In genomic region chr2:132274000-132274399, GRCh38 we compare ENCODE assay signal across 29 cellular contexts.
"Had no signal": no experiment of that assay in that cellular context is flagged by ENCODE, and none has a peak within 500 bp of the region (broad histone marks: within the 10 kb centered on the region; RNA-seq: fewer than 3 reads in every experiment).

No MANE protein-coding gene starts in this region.

- H3K27me3 ChIP-seq: ascending aorta, breast epithelium, cardiac muscle cell, colonic mucosa had no signal

- H3K9me3 ChIP-seq: ascending aorta, breast epithelium, colonic mucosa had no signal

- ATAC-seq: activated naive CD4-positive, alpha-beta T cell treated with anti-CD3 and anti-CD28 coated beads, Interleukin-2, amount 50 U/mL, for 72 hours; activated T-cell treated with anti-CD3 and anti-CD28 coated beads, Interleukin-2, amount 50 U/mL, for 72 hours had no signal

- H3K4me1 ChIP-seq: ascending aorta, breast epithelium, colonic mucosa had no signal

- DNase-seq: activated CD4-positive, alpha-beta memory T cell treated with anti-CD3 and anti-CD28 coated beads, Interleukin-2, amount 10 ng/mL, durations not matched to agents 7 days and 5 days; activated CD4-positive, alpha-beta T cell treated with anti-CD3 and anti-CD28 coated beads for 4 hours; activated CD4-positive, alpha-beta T cell treated with anti-CD3 and anti-CD28 coated beads, Interleukin-2, amount 10 ng/mL, durations not matched to agents 7 days and 5 days; activated CD4-positive, alpha-beta T cell treated with anti-CD3 and anti-CD28 coated beads, Interleukin-2, amount 50 U/mL, for 4 hours; activated CD4-positive, CD25-positive, alpha-beta regulatory T cell; activated CD4-positive, CD25-positive, alpha-beta regulatory T cell treated with anti-CD3 and anti-CD28 coated beads, Interleukin-2, amount 50 U/mL, for 72 hours; activated CD8-positive, alpha-beta memory T cell treated with anti-CD3 and anti-CD28 coated beads, Interleukin-2, amount 50 U/mL, for 48 hours; activated gamma-delta T cell; activated naive CD4-positive, alpha-beta T cell; activated naive CD4-positive, alpha-beta T cell treated with anti-CD3 and anti-CD28 coated beads, Interleukin-2, amount 10 ng/mL, durations not matched to agents 7 days and 5 days; activated naive CD8-positive, alpha-beta T cell treated with anti-CD3 and anti-CD28 coated beads, Interleukin-2, amount 10 ng/mL, durations not matched to agents 7 days and 5 days; activated T-cell treated with anti-CD3 and anti-CD28 coated beads for 4 hours; activated T-cell treated with anti-CD3 and anti-CD28 coated beads, Interleukin-2, amount 50 U/mL, for 24 hours; activated T-cell treated with anti-CD3 and anti-CD28 coated beads, Interleukin-2, amount 50 U/mL, for 72 hours; central memory CD4-positive, alpha-beta T cell; cerebellar nuclear complex; colonic mucosa; dorsolateral prefrontal cortex; effector memory CD4-positive, alpha-beta T cell; foreskin fibroblast; T-helper 2 cell had no signal

- FAIRE-seq: endothelial cell of umbilical vein, frontal cortex had no signal

- H3K36me3 ChIP-seq: ascending aorta, breast epithelium, cardiac muscle cell, colonic mucosa had no signal

- H3K27me3 Mint-ChIP-seq: activated CD4-positive, alpha-beta memory T cell treated with anti-CD3 and anti-CD28 coated beads, Interleukin-2, amount 10 ng/mL, durations not matched to agents 7 days and 5 days; activated CD4-positive, alpha-beta T cell treated with anti-CD3 and anti-CD28 coated beads, Interleukin-2, amount 10 ng/mL, durations not matched to agents 7 days and 5 days; activated naive CD4-positive, alpha-beta T cell treated with anti-CD3 and anti-CD28 coated beads, Interleukin-2, amount 10 ng/mL, durations not matched to agents 7 days and 5 days; activated naive CD8-positive, alpha-beta T cell treated with anti-CD3 and anti-CD28 coated beads, Interleukin-2, amount 10 ng/mL, durations not matched to agents 7 days and 5 days; activated T-cell treated with anti-CD3 and anti-CD28 coated beads, Interleukin-2, amount 50 U/mL, for 24 hours; brain had no signal

- H3K36me3 Mint-ChIP-seq: activated naive CD4-positive, alpha-beta T cell treated with anti-CD3 and anti-CD28 coated beads, Interleukin-2, amount 10 ng/mL, durations not matched to agents 7 days and 5 days; brain had no signal

- H3K4me3 Mint-ChIP-seq: activated CD4-positive, alpha-beta memory T cell treated with anti-CD3 and anti-CD28 coated beads, Interleukin-2, amount 10 ng/mL, durations not matched to agents 7 days and 5 days; activated CD4-positive, alpha-beta T cell treated with anti-CD3 and anti-CD28 coated beads, Interleukin-2, amount 10 ng/mL, durations not matched to agents 7 days and 5 days; activated naive CD4-positive, alpha-beta T cell treated with anti-CD3 and anti-CD28 coated beads, Interleukin-2, amount 10 ng/mL, durations not matched to agents 7 days and 5 days; activated naive CD8-positive, alpha-beta T cell treated with anti-CD3 and anti-CD28 coated beads, Interleukin-2, amount 10 ng/mL, durations not matched to agents 7 days and 5 days; activated T-cell treated with anti-CD3 and anti-CD28 coated beads, Interleukin-2, amount 50 U/mL, for 24 hours; activated T-cell treated with anti-CD3 and anti-CD28 coated beads, Interleukin-2, amount 50 U/mL, for 72 hours; brain had no signal

- H3K4me3 ChIP-seq: ascending aorta, breast epithelium, cardiac muscle cell, colonic mucosa, dorsolateral prefrontal cortex had no signal

- H3K27ac ChIP-seq: ascending aorta, breast epithelium, cardiac muscle cell, colonic mucosa, dorsolateral prefrontal cortex, epithelial cell of prostate had no signal

- H3K4me1 Mint-ChIP-seq: activated CD4-positive, alpha-beta memory T cell treated with anti-CD3 and anti-CD28 coated beads, Interleukin-2, amount 10 ng/mL, durations not matched to agents 7 days and 5 days; activated CD4-positive, alpha-beta T cell treated with anti-CD3 and anti-CD28 coated beads, Interleukin-2, amount 10 ng/mL, durations not matched to agents 7 days and 5 days; activated naive CD4-positive, alpha-beta T cell treated with anti-CD3 and anti-CD28 coated beads, Interleukin-2, amount 10 ng/mL, durations not matched to agents 7 days and 5 days; activated naive CD8-positive, alpha-beta T cell treated with anti-CD3 and anti-CD28 coated beads, Interleukin-2, amount 10 ng/mL, durations not matched to agents 7 days and 5 days; brain had no signal

- H3K27ac Mint-ChIP-seq: activated CD4-positive, alpha-beta memory T cell treated with anti-CD3 and anti-CD28 coated beads, Interleukin-2, amount 10 ng/mL, durations not matched to agents 7 days and 5 days; activated CD4-positive, alpha-beta T cell treated with anti-CD3 and anti-CD28 coated beads, Interleukin-2, amount 10 ng/mL, durations not matched to agents 7 days and 5 days; activated naive CD4-positive, alpha-beta T cell treated with anti-CD3 and anti-CD28 coated beads, Interleukin-2, amount 10 ng/mL, durations not matched to agents 7 days and 5 days; activated naive CD4-positive, alpha-beta T cell treated with anti-CD3 and anti-CD28 coated beads, Interleukin-2, amount 50 U/mL, for 72 hours; activated naive CD8-positive, alpha-beta T cell treated with anti-CD3 and anti-CD28 coated beads, Interleukin-2, amount 10 ng/mL, durations not matched to agents 7 days and 5 days; activated T-cell treated with anti-CD3 and anti-CD28 coated beads, Interleukin-2, amount 50 U/mL, for 24 hours; activated T-cell treated with anti-CD3 and anti-CD28 coated beads, Interleukin-2, amount 50 U/mL, for 72 hours; brain had no signal
